8 cellular contexts compared by ENCODE assay signal in genomic region chr1:150562384-150563339, GRCh38. TPM values are rescaled to one million over a fixed set of nuclear protein-coding genes. Genes with fewer than 3 reads are reported as not detected.
DNase-seq lines count a peak whose midpoint lies in the region; ATAC-seq and TF ChIP-seq lines count a peak whose summit lies in the region.

No MANE protein-coding gene starts in this region.

- TF ChIP-seq POLR2A in sigmoid colon (IDR thresholded peaks at IDR 0.05), result no peak

- peak overlapping the region; percentile 80 to 95 (median 86) for H3K9ac ChIP-seq in BLaER1 treated with 17β-estradiol and CSF1 and Interleukin-3, amounts not matched to agents 10 nM and 100 nM

- no peaks in the 10 kb centered on the region for H3K27me3 ChIP-seq in BLaER1 treated with 17β-estradiol and CSF1 and Interleukin-3, amounts not matched to agents 10 nM and 100 nM
- no peaks in the 10 kb centered on the region for H3K27me3 ChIP-seq in esophagus (ENCODE audit: control insufficient read depth in 1 of 2, insufficient read depth in 2 of 2, low read length in 2 of 2)
- H3K27me3 ChIP-seq in sigmoid colon, result no peaks in the 10 kb centered on the region

- peaks cover 0 to 28% (median 7%) of the 10 kb centered on the region in 11 experiments; a peak in 12 of 22 replicates for H3K36me3 ChIP-seq in BLaER1 treated with 17β-estradiol and CSF1 and Interleukin-3, amounts not matched to agents 10 nM and 100 nM
- H3K36me3 ChIP-seq in esophagus (ENCODE audit: control insufficient read depth in 2 of 2, insufficient read depth in 2 of 2, low read length in 1 of 2) (peaks cover 0 to 3% of the 10 kb centered on the region in 2 donors), sigmoid colon (peaks cover 0 to 5% (median 0%) of the 10 kb centered on the region in 4 donors)

- WGBS in esophagus, 2 donors, result 8 to 11% methylated on average over 4 of the region's 4 CpGs
- 8 to 18% methylated on average over 4 of the region's 4 CpGs for WGBS in sigmoid colon, 2 donors

- H3K36me3 Mint-ChIP-seq in activated CD8-positive, alpha-beta T cell treated with anti-CD3 and anti-CD28 coated beads for 36 hours (ENCODE audit: low read depth), result peaks cover 6% of the 10 kb centered on the region

- TF ChIP-seq CTCF in activated CD8-positive, alpha-beta T cell treated with anti-CD3 and anti-CD28 coated beads for 36 hours (IDR thresholded peaks at IDR 0.05), result no peak
- no peak for TF ChIP-seq CTCF in sigmoid colon (IDR thresholded peaks at IDR 0.05)

- DNase-seq in HT-29 (ENCODE audit: low spot score), result peak; percentile 16
- DNase-seq in activated CD8-positive, alpha-beta T cell treated with anti-CD3 and anti-CD28 coated beads for 36 hours, result peak; percentile 97
- peak; percentile 73 for DNase-seq in sigmoid colon
- no peak for DNase-seq in NCI-H146 (lab: John Stamatoyannopoulos, UW)
- DNase-seq in ecto neural progenitor cell (ENCODE audit: low spot score), result no peak

- H3K27ac ChIP-seq in BLaER1 treated with 17β-estradiol and CSF1 and Interleukin-3, amounts not matched to agents 10 nM and 100 nM, result peak overlapping the region; percentile 82 to 100 (median 91)
- H3K27ac ChIP-seq in esophagus (ENCODE audit: low read depth in 2 of 2, low read length in 1 of 2) (peak overlapping the region; percentile 99), sigmoid colon (peak overlapping the region; percentile 95 to 99 (median 98))

- H3K27ac Mint-ChIP-seq in activated CD8-positive, alpha-beta T cell treated with anti-CD3 and anti-CD28 coated beads for 36 hours, result peak overlapping the region; percentile 99

- H3K4me2 ChIP-seq in BLaER1 treated with 17β-estradiol and CSF1 and Interleukin-3, amounts not matched to agents 10 nM and 100 nM, result peak overlapping the region; percentile 92 to 100 (median 99)

- peaks cover 84 to 95% (median 88%) of the 10 kb centered on the region in 10 experiments for H3K4me1 ChIP-seq in BLaER1 treated with 17β-estradiol and CSF1 and Interleukin-3, amounts not matched to agents 10 nM and 100 nM
- H3K4me1 ChIP-seq in esophagus (ENCODE audit: control insufficient read depth in 2 of 2, insufficient read depth in 2 of 2, low read length in 1 of 2) (peaks cover 12 to 27% of the 10 kb centered on the region in 2 donors), sigmoid colon (peaks cover 0 to 95% (median 87%) of the 10 kb centered on the region in 4 donors)

- H3K27me3 Mint-ChIP-seq in activated CD8-positive, alpha-beta T cell treated with anti-CD3 and anti-CD28 coated beads for 36 hours, result no peaks in the 10 kb centered on the region

- CTCF ChIA-PET in activated CD8-positive, alpha-beta T cell treated with anti-CD3 and anti-CD28 coated beads for 36 hours (lab: Charles Lee), result interaction anchor here (0.6 to 11.2 kb wide), 7 partner anchors 12 to 433 kb away, joined by 3 to 324 read pairs (median 5); partner anchors contain the start of genes ADAMTSL4, ENSA and MCL1

- ATAC-seq in GM19463 (IDR thresholded peaks at IDR 0.05; ENCODE audit: unreplicated experiment), result peak; percentile 35
- peak; percentile 40 for ATAC-seq in activated CD8-positive, alpha-beta T cell treated with anti-CD3 and anti-CD28 coated beads for 36 hours

- peak overlapping the region; percentile 44 to 73 (median 62) for H3K4me3 ChIP-seq in BLaER1 treated with 17β-estradiol and CSF1 and Interleukin-3, amounts not matched to agents 10 nM and 100 nM
- H3K4me3 ChIP-seq in esophagus (ENCODE audit: low read depth in 1 of 2, low read length in 2 of 2) (peak overlapping the region; percentile 45 to 48), sigmoid colon (peak overlapping the region; percentile 39 to 59 (median 56))

- H3K4me1 Mint-ChIP-seq in activated CD8-positive, alpha-beta T cell treated with anti-CD3 and anti-CD28 coated beads for 36 hours (ENCODE audit: low read depth), result peaks cover 54% of the 10 kb centered on the region

- POLR2A ChIA-PET in activated CD8-positive, alpha-beta T cell treated with anti-CD3 and anti-CD28 coated beads for 36 hours (lab: Charles Lee), result interaction anchor here (0.8 to 24.5 kb wide), 11 partner anchors 11 to 415 kb away, joined by 3 to 678 read pairs (median 4); partner anchors contain the start of genes ENSA, GOLPH3L, MCL1 and TARS2

- no peak for TF ChIP-seq EP300 in sigmoid colon (IDR thresholded peaks at IDR 0.05)

- no peaks in the 10 kb centered on the region for H3K9me3 Mint-ChIP-seq in activated CD8-positive, alpha-beta T cell treated with anti-CD3 and anti-CD28 coated beads for 36 hours

- H4K20me1 ChIP-seq in BLaER1 treated with 17β-estradiol and CSF1 and Interleukin-3, amounts not matched to agents 10 nM and 100 nM, result peaks cover 3 to 99% (median 43%) of the 10 kb centered on the region in 11 experiments; a peak in 19 of 22 replicates

- intact Hi-C loops in activated CD8-positive, alpha-beta T cell treated with anti-CD3 and anti-CD28 coated beads for 36 hours (cut with micrococcal nuclease), result loop anchor here (2.0 to 10.0 kb wide), 4 partner anchors 16 to 132 kb away; partner anchors contain the start of genes ENSA, GOLPH3L and MCL1
- intact Hi-C loops in sigmoid colon (cut with DNase I), result loop anchor here (5.0 to 10.0 kb wide), 4 partner anchors 132 to 410 kb away; partner anchors contain the start of genes ARNT, GOLPH3L and SETDB1

- peak overlapping the region; percentile 88 for H3K4me3 Mint-ChIP-seq in activated CD8-positive, alpha-beta T cell treated with anti-CD3 and anti-CD28 coated beads for 36 hours

- H3K9me3 ChIP-seq in BLaER1 treated with 17β-estradiol and CSF1 and Interleukin-3, amounts not matched to agents 10 nM and 100 nM (replicated peaks in 1 of 11), result no peaks in the 10 kb centered on the region
- no peaks in the 10 kb centered on the region for H3K9me3 ChIP-seq in esophagus (ENCODE audit: control insufficient read depth in 2 of 2, insufficient read depth in 1 of 2, low read depth in 1 of 2, low read length in 1 of 2)
- H3K9me3 ChIP-seq in sigmoid colon, result no peaks in the 10 kb centered on the region

RNA-seq across cellular contexts. Expression of gene ADAMTSL4, which starts 13.5 kb away (rescaled TPM):
- total RNA-seq in HT-29 (2014; rRNA removed; shearing (Covaris generic)), result not detected in 2 replicates
- under 1 TPM; 0.11 to 0.20 TPM for total RNA-seq in activated CD8-positive, alpha-beta T cell treated with anti-CD3 and anti-CD28 coated beads for 36 hours
- polyA plus RNA-seq in esophagus, result 100 to 1,000 TPM in 1 of 2 donors, 10 to 100 TPM in 1; 43.2 to 108 TPM
- 10 to 100 TPM; 14.6 to 36.0 (median 24.3) TPM for total RNA-seq in sigmoid colon
- 10 to 100 TPM in 1 of 3 donors, 1 to 10 TPM in 2; 2.1 to 14.0 (median 4.8) TPM for polyA plus RNA-seq in sigmoid colon

RNA-seq across cellular contexts. Expression of gene MCL1, which starts 16.7 kb away (rescaled TPM):
- total RNA-seq in HT-29 (2014; rRNA removed; shearing (Covaris generic)), result 329 and 338 TPM in 2 replicates
- 100 to 1,000 TPM; 207 TPM for total RNA-seq in activated CD8-positive, alpha-beta T cell treated with anti-CD3 and anti-CD28 coated beads for 36 hours
- polyA plus RNA-seq in esophagus (100 to 1,000 TPM in 1 of 2 donors, 10 to 100 TPM in 1; 99.3 to 101 TPM), sigmoid colon (100 to 1,000 TPM; 119 to 194 (median 153) TPM)
- total RNA-seq in sigmoid colon, result 100 to 1,000 TPM; 159 to 352 (median 212) TPM

RNA-seq across cellular contexts. Expression of gene FALEC, which starts 47.1 kb away (rescaled TPM):
- not detected in 2 replicates for total RNA-seq in HT-29 (2014; rRNA removed; shearing (Covaris generic))
- not detected for total RNA-seq in activated CD8-positive, alpha-beta T cell treated with anti-CD3 and anti-CD28 coated beads for 36 hours
- polyA plus RNA-seq in esophagus, result 1 to 10 TPM; 2.1 to 4.6 TPM
- not detected for total RNA-seq in sigmoid colon
- under 1 TPM in 1 of 3 donors, not detected in 2; 0.35 TPM for polyA plus RNA-seq in sigmoid colon

RNA-seq across cellular contexts. Expression of gene ECM1, which starts 54.8 kb away (rescaled TPM):
- total RNA-seq in HT-29 (2014; rRNA removed; shearing (Covaris generic)), result 3.2 and 7.4 TPM in 2 replicates
- total RNA-seq in activated CD8-positive, alpha-beta T cell treated with anti-CD3 and anti-CD28 coated beads for 36 hours, result under 1 TPM; 0.74 to 0.81 TPM
- polyA plus RNA-seq in esophagus, result 1,000 to 10,000 TPM; 1,189 to 4,054 TPM
- 10 to 100 TPM in 3 of 4 donors, 1 to 10 TPM in 1; 9.2 to 23.8 (median 13.8) TPM for total RNA-seq in sigmoid colon
- polyA plus RNA-seq in sigmoid colon, result 1 to 10 TPM; 2.1 to 8.7 (median 3.0) TPM

Comparison
In these comparisons a context has a peak if more than half of its experiments do, and no peak if none do; other contexts are left out.
1. DNase-seq: peak in HT-29 (single experiment), activated CD8-positive, alpha-beta T cell treated with anti-CD3 and anti-CD28 coated beads for 36 hours (single experiment) and sigmoid colon (single experiment); none in NCI-H146 (single experiment) and ecto neural progenitor cell (single experiment).
2. RNA of gene ADAMTSL4, which starts 13.5 kb away (total RNA-seq): 14.6 to 36.0 TPM in sigmoid colon; 0.11 to 0.20 TPM in activated CD8-positive, alpha-beta T cell treated with anti-CD3 and anti-CD28 coated beads for 36 hours and not detected in HT-29; every median in the first group is over 10 times any median in the second.
3. Peak in every context shown above with its lines, with median percentiles within 50 percentile points of each other: H3K27ac ChIP-seq and H3K4me3 ChIP-seq.